Comparison of ENCODE assay signal across 11 cellular contexts in the genomic region with DNA sequence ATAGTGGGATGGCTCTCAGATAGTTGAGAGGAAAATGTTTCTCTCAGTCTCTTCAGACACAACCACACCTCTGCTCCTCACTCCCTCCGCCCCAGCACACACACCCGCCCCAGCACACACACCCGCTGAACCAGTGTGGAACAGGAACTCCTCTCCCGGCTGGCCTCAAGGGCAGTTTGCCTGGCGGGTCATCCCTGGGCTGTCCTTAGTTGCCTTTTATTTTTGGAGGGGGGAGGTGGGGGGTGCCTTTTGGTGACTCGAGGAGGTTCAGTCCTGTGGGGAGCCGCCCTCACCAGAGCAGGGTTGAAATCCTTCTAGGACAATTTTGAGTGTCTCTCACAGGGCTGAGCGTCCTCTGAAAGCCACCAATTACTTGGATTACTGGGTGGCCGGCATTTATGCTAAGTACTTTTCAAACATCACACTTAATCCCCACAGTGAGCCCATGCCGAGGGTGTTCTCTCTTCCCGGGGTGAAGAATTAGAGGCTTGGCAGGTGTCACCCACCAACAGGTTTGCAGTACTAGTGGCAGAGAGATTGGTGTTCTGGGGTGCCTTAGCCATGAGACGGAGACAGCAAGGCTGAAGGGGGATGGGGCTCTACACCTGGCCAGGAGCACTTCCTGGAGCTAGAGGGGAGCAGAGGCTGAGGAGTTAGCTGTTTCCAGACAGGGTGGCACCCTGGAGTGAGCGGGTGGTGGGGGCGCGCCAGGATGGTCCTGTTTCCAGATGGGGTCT. TPM values are rescaled to one million over a fixed set of nuclear protein-coding genes. Genes with fewer than 3 reads are reported as not detected.
A peak's percentile ranks its signal among the peaks of the same experiment; 100 is the strongest.
DNase-seq lines count a peak whose midpoint lies in the region; ATAC-seq and TF ChIP-seq lines count a peak whose summit lies in the region.
"Had no signal": no experiment of that assay in that cellular context is flagged by ENCODE, and none has a peak within 500 bp of the region (broad histone marks: within the 10 kb centered on the region; RNA-seq: fewer than 3 reads in every experiment).

No MANE protein-coding gene starts in this region.

- peaks cover 15% of the 10 kb centered on the region for H3K36me3 ChIP-seq in suprapubic skin

- ATAC-seq in left colon = peak; percentile 42

- peaks cover 48% of the 10 kb centered on the region for H3K4me1 ChIP-seq in suprapubic skin

- H3K4me3 ChIP-seq in suprapubic skin = peak overlapping the region; percentile 58

- H3K9me3 ChIP-seq in suprapubic skin = no peaks in the 10 kb centered on the region

- no peak for TF ChIP-seq POLR2A in suprapubic skin (IDR thresholded peaks at IDR 0.05)

- DNase-seq in NCI-H1417 (lab: John Stamatoyannopoulos, UW) = peak in 2 of 3 experiments; percentile 21 to 61
- DNase-seq in NCI-H1417 treated with DMSO at 0.1 percent for 48 hours (lab: John Stamatoyannopoulos, UW) = no peak
- DNase-seq in caudate nucleus (lab: John Stamatoyannopoulos, UW) = peak in 6 of 61 donors; percentile 20 to 54 (median 38)
- DNase-seq in left colon = peak; percentile 56 to 71
- DNase-seq in suprapubic skin (ENCODE audit: low spot score in 2 of 2) = peak; percentile 66 to 78
- no peak for DNase-seq in NCI-H2107 treated with DMSO at 0.1 percent for 48 hours (lab: John Stamatoyannopoulos, UW; ENCODE audit: unreplicated experiment)
- no peak for DNase-seq in inferior parietal cortex (ENCODE audit: extremely low spot score)
- DNase-seq in GM10248 (ENCODE audit: extremely low spot score) = no peak
- DNase-seq: dermis blood vessel endothelial cell, EL had no signal

- POLR2A ChIA-PET in GM10248 (lab: Yijun Ruan, JAX) = no interaction called here

- CTCF ChIA-PET in GM10248 (lab: Yijun Ruan, JAX) = no interaction called here

- 43% methylated on average over 14 of the region's 15 CpGs for WGBS in suprapubic skin

- no peak for TF ChIP-seq EP300 in suprapubic skin (IDR thresholded peaks at IDR 0.05)

- intact Hi-C loops in left colon (cut with DNase I, micrococcal nuclease) = loop anchor here in 1 of 2 donors (10.0 kb wide), 1 partner anchor 139 kb away; no protein-coding TSS in a partner anchor

- no peaks in the 10 kb centered on the region for H3K27me3 ChIP-seq in suprapubic skin

- H3K27ac ChIP-seq in caudate nucleus (ENCODE audit: low read depth, low read length) = peak overlapping the region; percentile 92
- H3K27ac ChIP-seq in suprapubic skin = peak overlapping the region; percentile 69

- TF ChIP-seq CTCF in suprapubic skin (IDR thresholded peaks at IDR 0.05) (no peak), GM10248 (IDR thresholded peaks at IDR 0.05; ENCODE audit: control extremely low read depth, extremely low read depth, low read depth, missing control alignments) (no peak)

RNA-seq across cellular contexts. Expression of gene RASD1, which starts 2.8 kb away (rescaled TPM):
- total RNA-seq in left colon (10 to 100 TPM; 20.9 to 24.6 TPM), suprapubic skin (10 to 100 TPM; 11.7 to 31.1 (median 21.5) TPM)
- total RNA-seq: A172 had no signal

RNA-seq across cellular contexts. Expression of gene MED9, which starts 16.6 kb away (rescaled TPM):
- 10 to 100 TPM; 19.5 to 20.4 TPM for total RNA-seq in left colon
- 10 to 100 TPM; 14.6 to 22.6 (median 17.4) TPM for total RNA-seq in suprapubic skin

Comparison
In these comparisons a context has a peak if more than half of its experiments do, and no peak if none do; other contexts are left out.
1. DNase-seq: peak in NCI-H1417 (2 of 3), left colon (2 of 2) and suprapubic skin (2 of 2); none in NCI-H1417 treated with DMSO at 0.1 percent for 48 hours (single experiment), NCI-H2107 treated with DMSO at 0.1 percent for 48 hours (single experiment), inferior parietal cortex (single experiment) and GM10248 (single experiment).